In genomic region chr15:68187559-68187958, GRCh38 we compare ENCODE assay signal across 7 cellular contexts. TPM values are rescaled to one million over a fixed set of nuclear protein-coding genes. Genes with fewer than 3 reads are reported as not detected.
DNase-seq lines count a peak whose midpoint lies in the region; ATAC-seq and TF ChIP-seq lines count a peak whose summit lies in the region.

No MANE protein-coding gene starts in this region.

- H3K4me3 ChIP-seq in MG63 (no peak overlapping the region), ascending aorta (no peak overlapping the region), thoracic aorta (peak overlapping the region; percentile 10)

- H3K27me3 ChIP-seq in MG63, result no peaks in the 10 kb centered on the region
- no peaks in the 10 kb centered on the region for H3K27me3 ChIP-seq in ascending aorta
- no peaks in the 10 kb centered on the region for H3K27me3 ChIP-seq in thoracic aorta (replicated peaks; ENCODE audit: insufficient read depth)

- H3K27ac ChIP-seq in ascending aorta, result peak overlapping the region; percentile 3 to 37
- peak overlapping the region; percentile 42 to 50 for H3K27ac ChIP-seq in thoracic aorta

- H3K36me3 ChIP-seq in MG63 (peaks cover 69% of the 10 kb centered on the region), ascending aorta (peaks cover 17 to 45% of the 10 kb centered on the region in 2 donors), thoracic aorta (peaks cover 29% of the 10 kb centered on the region)

- peak; percentile 40 for DNase-seq in MG63
- DNase-seq in ascending aorta (ENCODE audit: low spot score in 2 of 2), result no peak
- DNase-seq in hippocampal formation (lab: John Stamatoyannopoulos, UW), result peak; percentile 34 to 46
- no peak for DNase-seq in thoracic aorta (ENCODE audit: low spot score)
- DNase-seq in epidermal melanocyte (ENCODE audit: insufficient read length, low spot score), result no peak
- no peak for DNase-seq in UCSD-AML1 (lab: John Stamatoyannopoulos, UW; ENCODE audit: unreplicated experiment)

- H3K9me3 ChIP-seq in MG63, result 0 out of 2 replicates have a peak, but pooled peaks cover 4% of the 10 kb centered on the region
- H3K9me3 ChIP-seq in ascending aorta, result no peaks in the 10 kb centered on the region
- H3K9me3 ChIP-seq in thoracic aorta, result no peaks in the 10 kb centered on the region

- H3K4me1 ChIP-seq in ascending aorta (peaks cover 8 to 19% of the 10 kb centered on the region in 2 donors), thoracic aorta (ENCODE audit: control insufficient read depth in 1 of 2, low read depth in 2 of 2) (peaks cover 21 to 29% of the 10 kb centered on the region in 2 donors)

- intact Hi-C loops in ascending aorta (cut with DNase I), result no loop called here

- no peak for ATAC-seq in thoracic aorta (ENCODE audit: insufficient number of reproducible peaks, low FRiP score, low read depth)
- no peak for ATAC-seq in GM21529 (IDR thresholded peaks at IDR 0.05; ENCODE audit: unreplicated experiment)

- TF ChIP-seq CTCF in ascending aorta (IDR thresholded peaks at IDR 0.05) (no peak), thoracic aorta (IDR thresholded peaks at IDR 0.05) (no peak)

RNA-seq across cellular contexts. Expression of gene CALML4, which starts 17.6 kb away (rescaled TPM):
- total RNA-seq in MG63 (2014; rRNA removed; shearing (Covaris generic); ENCODE audit: low replicate concordance), result 0.82 and 3.3 TPM in 2 replicates
- total RNA-seq in ascending aorta (0.85 TPM), thoracic aorta (1 to 10 TPM; 1.6 to 7.7 TPM)

RNA-seq across cellular contexts. Expression of gene CLN6, which starts 42.0 kb away (rescaled TPM):
- 29.5 and 38.8 TPM in 2 replicates for total RNA-seq in MG63 (2014; rRNA removed; shearing (Covaris generic); ENCODE audit: low replicate concordance)
- total RNA-seq in ascending aorta (6.4 TPM), thoracic aorta (10 to 100 TPM; 18.5 to 22.9 TPM)

Comparison
In these comparisons a context has a peak if more than half of its experiments do, and no peak if none do; other contexts are left out.
1. DNase-seq: peak in MG63 (single experiment) and hippocampal formation (2 of 2); none in ascending aorta (0 of 2), thoracic aorta (single experiment), epidermal melanocyte (single experiment) and UCSD-AML1 (single experiment).